8 cellular contexts compared by ENCODE assay signal in genomic region chr16:9090960-9091866, GRCh38.
DNase-seq lines count a peak whose midpoint lies in the region; FAIRE-seq and TF ChIP-seq lines count a peak whose summit lies in the region.

Gene HAPSTR1, plus strand, starts transcription at chr16:9091644. Its CDS starts 401 bp downstream, at chr16:9092045.

- H2AFZ ChIP-seq in Loucy (ENCODE audit: low read length) = peak within 1 kb of the TSS; percentile 80; the same call in 1 of the 2 replicates

- DNase-seq in EL (peak; percentile 100), H54 (ENCODE audit: insufficient read length, low spot score) (peak; percentile 91), fibroblast of pulmonary artery (ENCODE audit: low read depth) (peak; percentile 100)
- peak; percentile 99 for DNase-seq in activated effector memory CD4-positive, alpha-beta T cell treated with Interleukin-2 at 50 U/mL for 16 hours

- H3K4me3 ChIP-seq in Loucy (ENCODE audit: low read length, poor library complexity, severe bottlenecking) (peak within 1 kb of the TSS; percentile 91), fibroblast of pulmonary artery (replicated peaks; ENCODE audit: low read depth, low read length) (peak within 1 kb of the TSS; percentile 94)

- peak; percentile 100 for TF ChIP-seq POLR2A in H54 (IDR thresholded peaks at IDR 0.05; ENCODE audit: low read depth, low read length)
- peak; percentile 84 for TF ChIP-seq POLR2A in Raji (IDR thresholded peaks at IDR 0.05; ENCODE audit: insufficient read depth, low read depth, low read length)

- peaks cover 30% of the 10 kb centered on the region for H3K36me3 Mint-ChIP-seq in nephron (ENCODE audit: low read depth)
- H3K36me3 Mint-ChIP-seq in stimulated activated naive CD8-positive, alpha-beta T cell treated with anti-CD3 and anti-CD28 coated beads, Interleukin-15, Interleukin-2, amounts not matched to agents 100 ng/mL and 50 ng/mL, for 24 hours (ENCODE audit: low read depth) = peaks cover 38% of the 10 kb centered on the region

- H3K9me3 Mint-ChIP-seq in nephron = no peaks in the 10 kb centered on the region
- no peaks in the 10 kb centered on the region for H3K9me3 Mint-ChIP-seq in stimulated activated naive CD8-positive, alpha-beta T cell treated with anti-CD3 and anti-CD28 coated beads, Interleukin-15, Interleukin-2, amounts not matched to agents 100 ng/mL and 50 ng/mL, for 24 hours

- H3K79me2 ChIP-seq in Loucy (ENCODE audit: insufficient read depth, low read length) = peaks cover 46% of the 10 kb centered on the region

- H3K4me3 Mint-ChIP-seq in nephron = peak within 1 kb of the TSS; percentile 99 to 100 (median 100)
- peak within 1 kb of the TSS; percentile 98 for H3K4me3 Mint-ChIP-seq in stimulated activated naive CD8-positive, alpha-beta T cell treated with anti-CD3 and anti-CD28 coated beads, Interleukin-15, Interleukin-2, amounts not matched to agents 100 ng/mL and 50 ng/mL, for 24 hours

- no peaks in the 10 kb centered on the region for H3K27me3 Mint-ChIP-seq in nephron (ENCODE audit: low read depth)
- no peaks in the 10 kb centered on the region for H3K27me3 Mint-ChIP-seq in stimulated activated naive CD8-positive, alpha-beta T cell treated with anti-CD3 and anti-CD28 coated beads, Interleukin-15, Interleukin-2, amounts not matched to agents 100 ng/mL and 50 ng/mL, for 24 hours

- H3K9ac ChIP-seq in Loucy (ENCODE audit: low read depth, low read length, poor library complexity, severe bottlenecking) = peak within 1 kb of the TSS; percentile 84

- H3F3A ChIP-seq in Loucy (ENCODE audit: low read depth) = no peaks in the 10 kb centered on the region

- no peaks in the 10 kb centered on the region for H3K9me2 ChIP-seq in Loucy (replicated peaks; ENCODE audit: low read depth, low read length)

- peaks cover 37% of the 10 kb centered on the region for H3K4me1 Mint-ChIP-seq in nephron
- peaks cover 37% of the 10 kb centered on the region for H3K4me1 Mint-ChIP-seq in stimulated activated naive CD8-positive, alpha-beta T cell treated with anti-CD3 and anti-CD28 coated beads, Interleukin-15, Interleukin-2, amounts not matched to agents 100 ng/mL and 50 ng/mL, for 24 hours (ENCODE audit: low read depth)

- H4K20me1 ChIP-seq in Loucy (ENCODE audit: insufficient read depth, low read length, poor library complexity, severe bottlenecking) = peaks cover 35% of the 10 kb centered on the region

- peaks cover 16% of the 10 kb centered on the region for H3K4me1 ChIP-seq in Loucy (ENCODE audit: insufficient read depth, low read length, poor library complexity, severe bottlenecking)

- H3K4me2 ChIP-seq in Loucy (ENCODE audit: low read depth, low read length, poor library complexity, severe bottlenecking) = peak within 1 kb of the TSS; percentile 96

- no peaks in the 10 kb centered on the region for H3K9me3 ChIP-seq in Loucy (ENCODE audit: insufficient read depth, low read depth, low read length)

- peak; percentile 82 for FAIRE-seq in H54 (lab: Jason Lieb, UNC)

- TF ChIP-seq CTCF in Loucy (conservative IDR thresholded peaks at IDR 0.05; ENCODE audit: low read length) = no peak
- no peak for TF ChIP-seq CTCF in fibroblast of pulmonary artery (IDR thresholded peaks at IDR 0.05; ENCODE audit: low read length, missing control alignments)
- TF ChIP-seq CTCF in nephron (IDR thresholded peaks at IDR 0.05; ENCODE audit: unreplicated experiment in 3 of 3) = no peak

- peak within 1 kb of the TSS; percentile 96 to 99 (median 99) for H3K27ac Mint-ChIP-seq in nephron
- peak within 1 kb of the TSS; percentile 97 for H3K27ac Mint-ChIP-seq in stimulated activated naive CD8-positive, alpha-beta T cell treated with anti-CD3 and anti-CD28 coated beads, Interleukin-15, Interleukin-2, amounts not matched to agents 100 ng/mL and 50 ng/mL, for 24 hours

- no peaks in the 10 kb centered on the region for H3K36me3 ChIP-seq in Loucy (ENCODE audit: insufficient read depth, low read length)

- H3K27me3 ChIP-seq in Loucy (ENCODE audit: insufficient read depth, low read length, poor library complexity, severe bottlenecking) = no peaks in the 10 kb centered on the region

Comparison
In these comparisons a context has a peak if more than half of its experiments do, and no peak if none do; other contexts are left out.
1. Peak in every context shown above with its lines: DNase-seq and H3K4me3 ChIP-seq.